ENCODE assay signal across 22 cellular contexts in genomic region chr2:1234731-1235308, GRCh38.
DNase-seq lines count a peak whose midpoint lies in the region; ATAC-seq and TF ChIP-seq lines count a peak whose summit lies in the region.
"Had no signal": no experiment of that assay in that cellular context is flagged by ENCODE, and none has a peak within 500 bp of the region (broad histone marks: within the 10 kb centered on the region; RNA-seq: fewer than 3 reads in every experiment).

No MANE protein-coding gene starts in this region.

- no peak overlapping the region for H3K4me3 ChIP-seq in thyroid gland (replicated peaks in 1 of 3)
- H3K4me3 ChIP-seq: MG63, spleen, tibial artery had no signal

- WGBS in thyroid gland, 2 donors = 65 to 79% methylated on average over 9 to 11 of the region's 13 CpGs

- in situ Hi-C loops in SK-MEL-5 (cut with HindIII; ENCODE audit: low pct_unique_long_range_greater_than_20kb, low sequenced_read_pairs) = no loop called here

- H3K4me1 ChIP-seq in thyroid gland = peaks cover 9 to 17% of the 10 kb centered on the region in 2 donors
- H3K4me1 ChIP-seq: tibial artery had no signal

- no peak for ATAC-seq in HG03469 (IDR thresholded peaks at IDR 0.05; ENCODE audit: unreplicated experiment)
- ATAC-seq: stimulated activated naive CD8-positive, alpha-beta T cell treated with anti-CD3 and anti-CD28 coated beads, Interleukin-15, Interleukin-2, amounts not matched to agents 100 U/mL and 50 U/mL, for 24 hours had no signal

- TF ChIP-seq CTCF in thyroid gland (IDR thresholded peaks at IDR 0.05) = no peak

- no peaks in the 10 kb centered on the region for H3K9me3 ChIP-seq in thyroid gland
- H3K9me3 ChIP-seq: MG63, neutrophil, tibial artery had no signal

- no peak for TF ChIP-seq POLR2A in thyroid gland (IDR thresholded peaks at IDR 0.05)

- peak; percentile 68 for DNase-seq in HK-2 (ENCODE audit: unreplicated experiment)
- peak; percentile 16 for DNase-seq in SK-MEL-5 (ENCODE audit: low read depth, low spot score)
- peak; percentile 54 for DNase-seq in iris pigment epithelial cell (ENCODE audit: low read depth)
- DNase-seq in thyroid gland = peak; percentile 42 to 66
- no peak for DNase-seq in midbrain (lab: John Stamatoyannopoulos, UW)
- DNase-seq in SK-N-DZ (ENCODE audit: low spot score) = no peak
- DNase-seq in stimulated activated CD4-positive, alpha-beta T cell treated with anti-CD3 and anti-CD28 coated beads, Interleukin-15, amount 100 ng/mL, for 24 hours = no peak
- DNase-seq: activated naive CD4-positive, alpha-beta T cell treated with anti-CD3 and anti-CD28 coated beads for 36 hours; activated T-cell treated with anti-CD3 and anti-CD28 coated beads, Interleukin-2, amount 50 U/mL, for 48 hours; amniotic stem cell; islet precursor cell; MG63; NCI-H1436; NCI-H510A; spleen; stimulated activated CD4-positive, alpha-beta T cell treated with anti-CD3 and anti-CD28 coated beads, Interleukin-4, amount 100 ng/mL, for 4 hours; stimulated activated naive CD8-positive, alpha-beta T cell treated with anti-CD3 and anti-CD28 coated beads, Interleukin-15, Interleukin-2, amounts not matched to agents 100 U/mL and 50 U/mL, for 24 hours; tibial artery had no signal

- intact Hi-C loops in thyroid gland (cut with DNase I) = no loop called here

- H3K36me3 ChIP-seq in thyroid gland = no peaks in the 10 kb centered on the region
- H3K36me3 ChIP-seq: MG63, neutrophil, spleen, tibial artery had no signal

- peak overlapping the region in 1 of 3 donors; percentile 32 for H3K27ac ChIP-seq in thyroid gland
- H3K27ac ChIP-seq: epithelial cell of prostate, neutrophil, RWPE1, spleen, tibial artery had no signal

- no peaks in the 10 kb centered on the region for H3K27me3 ChIP-seq in thyroid gland
- H3K27me3 ChIP-seq: MG63, neutrophil, tibial artery had no signal

Comparison
In these comparisons a context has a peak if more than half of its experiments do, and no peak if none do; other contexts are left out.
1. DNase-seq: peak in HK-2 (single experiment), SK-MEL-5 (single experiment), iris pigment epithelial cell (single experiment) and thyroid gland (2 of 2); none in midbrain (single experiment), SK-N-DZ (single experiment) and stimulated activated CD4-positive, alpha-beta T cell treated with anti-CD3 and anti-CD28 coated beads, Interleukin-15, amount 100 ng/mL, for 24 hours (single experiment).